In the genomic region with DNA sequence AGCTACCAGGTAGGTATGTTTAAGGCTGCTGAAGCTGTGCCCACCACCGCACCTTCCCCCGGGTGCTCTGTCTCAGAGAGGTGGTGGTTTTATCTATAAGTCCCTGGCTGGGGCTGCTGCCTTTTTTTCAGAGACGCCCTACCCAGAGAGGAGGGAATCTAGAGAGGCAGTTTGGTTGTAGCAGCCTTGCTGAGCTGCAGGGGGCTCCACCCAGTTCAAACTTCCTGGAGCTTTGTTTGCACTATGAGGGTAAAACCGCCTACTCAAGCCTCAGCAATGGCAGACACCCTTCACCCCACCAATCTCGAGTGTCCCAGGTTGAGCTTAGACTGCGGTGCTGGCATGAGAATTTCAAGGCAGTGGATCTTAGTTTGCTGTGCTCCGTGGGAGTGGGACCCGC, we compare ENCODE assay signal across 25 cellular contexts. TPM values are rescaled to one million over a fixed set of nuclear protein-coding genes. Genes with fewer than 3 reads are reported as not detected.
A peak's percentile ranks its signal among the peaks of the same experiment; 100 is the strongest.
DNase-seq lines count a peak whose midpoint lies in the region; ATAC-seq and TF ChIP-seq lines count a peak whose summit lies in the region.
"Had no signal": no experiment of that assay in that cellular context is flagged by ENCODE, and none has a peak within 500 bp of the region (broad histone marks: within the 10 kb centered on the region; RNA-seq: fewer than 3 reads in every experiment).

No MANE protein-coding gene starts in this region.

- H2BK120ac ChIP-seq in H9 (ENCODE audit: low read depth, low read length, poor library complexity, severe bottlenecking) = no peak overlapping the region
- H2BK120ac ChIP-seq in neuronal stem cell (ENCODE audit: low read depth, low read length) = no peak overlapping the region

- H3K4me2 ChIP-seq in H9 (ENCODE audit: insufficient read depth, insufficient read length, low read length) = no peak overlapping the region
- no peak overlapping the region for H3K4me2 ChIP-seq in neuronal stem cell (ENCODE audit: insufficient read depth, low read length, poor library complexity, severe bottlenecking)
- H3K4me2 ChIP-seq in Karpas-422 (ENCODE audit: low read depth, low read length, poor library complexity, severe bottlenecking) = no peak overlapping the region
- H3K4me2 ChIP-seq: A549; BLaER1 treated with 17β-estradiol and CSF1 and Interleukin-3, amounts not matched to agents 10 nM and 100 nM had no signal

- H3K4me3 ChIP-seq in endodermal cell (ENCODE audit: low read length) (no peak overlapping the region), neuronal stem cell (ENCODE audit: low read length in 2 of 2) (no peak overlapping the region), Karpas-422 (ENCODE audit: low read length) (no peak overlapping the region)
- H3K4me3 ChIP-seq: A549; BLaER1 treated with 17β-estradiol and CSF1 and Interleukin-3, amounts not matched to agents 10 nM and 100 nM had no signal

- H3K14ac ChIP-seq in H9 (ENCODE audit: insufficient read depth, low read length) = 0 out of 2 replicates have a peak overlapping the region, but pooled peaks have one; percentile 5
- peak overlapping the region; percentile 71 for H3K14ac ChIP-seq in neuronal stem cell (ENCODE audit: low read length)

- H3K9me2 ChIP-seq in Karpas-422 (replicated peaks; ENCODE audit: insufficient read depth, low read length) = no peaks in the 10 kb centered on the region

- H2BK5ac ChIP-seq in H9 (ENCODE audit: insufficient read length, low read length) (no peak overlapping the region), neuronal stem cell (ENCODE audit: low read length) (no peak overlapping the region)

- no peak overlapping the region for H2AK5ac ChIP-seq in H9 (ENCODE audit: insufficient read length, low read length)
- H2AK5ac ChIP-seq in neuronal stem cell (ENCODE audit: low read depth, low read length) = no peak overlapping the region

- no peak overlapping the region for H3K27ac ChIP-seq in H9 (ENCODE audit: insufficient read length, low read depth, low read length)
- no peak overlapping the region for H3K27ac ChIP-seq in endodermal cell (ENCODE audit: low read depth, low read length)
- no peak overlapping the region for H3K27ac ChIP-seq in neuronal stem cell (replicated peaks; ENCODE audit: low read length)
- no peak overlapping the region for H3K27ac ChIP-seq in Karpas-422 (ENCODE audit: low read length)
- H3K27ac ChIP-seq: A549; BLaER1 treated with 17β-estradiol and CSF1 and Interleukin-3, amounts not matched to agents 10 nM and 100 nM had no signal

- CTCF ChIA-PET in T-cell (lab: Charles Lee) = no interaction called here

- no peaks in the 10 kb centered on the region for H3K79me2 ChIP-seq in H9 (ENCODE audit: insufficient read depth, low read length)
- no peaks in the 10 kb centered on the region for H3K79me2 ChIP-seq in Karpas-422 (ENCODE audit: low read length)

- H3K36me3 Mint-ChIP-seq in H9 (ENCODE audit: insufficient read depth in 1 of 3, low read depth in 3 of 3) = peaks cover 26 to 30% (median 27%) of the 10 kb centered on the region in 3 experiments
- H3K36me3 Mint-ChIP-seq in endodermal cell (ENCODE audit: low read depth) = peaks cover 27% of the 10 kb centered on the region
- H3K36me3 Mint-ChIP-seq in T-cell = no peaks in the 10 kb centered on the region
- H3K36me3 Mint-ChIP-seq: CD14-positive monocyte; CD8-positive, alpha-beta memory T cell had no signal

- ATAC-seq in T-cell (replicated peaks in 1 of 4) = no peak
- ATAC-seq: A549 had no signal

- H2BK12ac ChIP-seq in H9 (ENCODE audit: insufficient read length, low read depth, low read length) (no peak overlapping the region), neuronal stem cell (ENCODE audit: low read length) (no peak overlapping the region)

- H2BK20ac ChIP-seq in H9 (ENCODE audit: low read depth, low read length, poor library complexity, severe bottlenecking) = no peak overlapping the region

- H3K9ac ChIP-seq in H9 (ENCODE audit: extremely low read depth, insufficient read length, low read length) = no peak overlapping the region
- no peak overlapping the region for H3K9ac ChIP-seq in endodermal cell (ENCODE audit: extremely low read depth, low read length, poor library complexity, severe bottlenecking)
- no peak overlapping the region for H3K9ac ChIP-seq in neuronal stem cell (ENCODE audit: low read depth, low read length, poor library complexity)
- H3K9ac ChIP-seq in Karpas-422 (ENCODE audit: low read length) = no peak overlapping the region
- H3K9ac ChIP-seq: BLaER1 treated with 17β-estradiol and CSF1 and Interleukin-3, amounts not matched to agents 10 nM and 100 nM had no signal

- H2BK15ac ChIP-seq in H9 (ENCODE audit: low read depth, low read length) = no peak overlapping the region
- no peak overlapping the region for H2BK15ac ChIP-seq in neuronal stem cell (ENCODE audit: low read length)

- no peaks in the 10 kb centered on the region for H3K23me2 ChIP-seq in H9 (ENCODE audit: insufficient read length, low read depth, low read length, poor library complexity, severe bottlenecking)

- H3K23ac ChIP-seq in H9 (ENCODE audit: insufficient read length, low read depth, low read length) (no peak overlapping the region), neuronal stem cell (ENCODE audit: low read depth, low read length, poor library complexity) (no peak overlapping the region)

- H3K4me1 Mint-ChIP-seq in H9 (no peaks in the 10 kb centered on the region), endodermal cell (no peaks in the 10 kb centered on the region), T-cell (no peaks in the 10 kb centered on the region)
- H3K4me1 Mint-ChIP-seq: CD14-positive monocyte; CD8-positive, alpha-beta memory T cell had no signal

- H3K4me3 Mint-ChIP-seq in H9 (no peak overlapping the region), endodermal cell (no peak overlapping the region), T-cell (no peak overlapping the region)
- H3K4me3 Mint-ChIP-seq: CD14-positive monocyte; CD4-positive, alpha-beta T cell; CD8-positive, alpha-beta memory T cell; HFFc6 had no signal

- H3K9me3 Mint-ChIP-seq in H9 (peaks cover 24 to 30% of the 10 kb centered on the region in 2 experiments), endodermal cell (peaks cover 46% of the 10 kb centered on the region), T-cell (peaks cover 10 to 15% (median 12%) of the 10 kb centered on the region in 3 donors)

- H2AFZ ChIP-seq in H9 (ENCODE audit: low read length) (no peak overlapping the region), neuronal stem cell (ENCODE audit: low read length) (no peak overlapping the region), Karpas-422 (ENCODE audit: low read length) (no peak overlapping the region)

- H4K20me1 ChIP-seq in H9 (ENCODE audit: control insufficient read depth, insufficient read depth, insufficient read length) = no peaks in the 10 kb centered on the region
- no peaks in the 10 kb centered on the region for H4K20me1 ChIP-seq in Karpas-422 (ENCODE audit: insufficient read depth, low read depth, low read length)
- H4K20me1 ChIP-seq: BLaER1 treated with 17β-estradiol and CSF1 and Interleukin-3, amounts not matched to agents 10 nM and 100 nM had no signal

- H3K4me1 ChIP-seq in H9 (ENCODE audit: insufficient read depth, low read length) (no peaks in the 10 kb centered on the region), endodermal cell (ENCODE audit: control insufficient read depth, insufficient read depth, low read length) (no peaks in the 10 kb centered on the region), neuronal stem cell (ENCODE audit: control insufficient read depth in 2 of 2, insufficient read depth in 1 of 2, low read depth in 1 of 2, low read length in 2 of 2) (no peaks in the 10 kb centered on the region), Karpas-422 (ENCODE audit: low read length) (no peaks in the 10 kb centered on the region)
- H3K4me1 ChIP-seq: BE2C; BLaER1 treated with 17β-estradiol and CSF1 and Interleukin-3, amounts not matched to agents 10 nM and 100 nM had no signal

- H4K8ac ChIP-seq in H9 (replicated peaks; ENCODE audit: insufficient read length, low read depth, low read length) = no peak overlapping the region
- no peak overlapping the region for H4K8ac ChIP-seq in neuronal stem cell (ENCODE audit: low read depth, low read length)

- H3K9me3 ChIP-seq in H9 (ENCODE audit: control insufficient read depth, low read depth, low read length) = no peaks in the 10 kb centered on the region
- H3K9me3 ChIP-seq in endodermal cell (ENCODE audit: control insufficient read depth, low read length) = peaks cover 33% of the 10 kb centered on the region
- peaks cover 0 to 1% of the 10 kb centered on the region in 2 donors for H3K9me3 ChIP-seq in neuronal stem cell (replicated peaks in 1 of 2; ENCODE audit: control insufficient read depth in 2 of 2, insufficient read depth in 1 of 2, low read depth in 1 of 2, low read length in 2 of 2)
- no peaks in the 10 kb centered on the region for H3K9me3 ChIP-seq in Karpas-422 (ENCODE audit: low read length)
- H3K9me3 ChIP-seq: BE2C had no signal

- WGBS in H9 (ENCODE audit: extremely low coverage, insufficient read length, low lambda C conversion rate) = no CpG with 5 or more reads among the region's 8 CpGs
- 91 to 100% methylated on average over 3 to 8 of the region's 8 CpGs for WGBS in endodermal cell (ENCODE audit: insufficient coverage in 1 of 2, insufficient read length in 1 of 2), 2 experiments
- WGBS in neuronal stem cell (ENCODE audit: extremely low coverage in 2 of 2, insufficient read length in 2 of 2, insufficient replicate concordance in 1 of 2), 2 donors = no CpG with 5 or more reads among the region's 8 CpGs

- TF ChIP-seq CTCF in H9 (conservative IDR thresholded peaks at IDR 0.05) = peak; percentile 54
- peak; percentile 49 for TF ChIP-seq CTCF in endodermal cell (conservative IDR thresholded peaks at IDR 0.05)

- no peak overlapping the region for H3T11ph ChIP-seq in H9 (ENCODE audit: low read length)

- H3K36me3 ChIP-seq in endodermal cell (ENCODE audit: control insufficient read depth, insufficient read depth, low read length) (no peaks in the 10 kb centered on the region), neuronal stem cell (replicated peaks in 1 of 2; ENCODE audit: control insufficient read depth in 2 of 2, insufficient read depth in 2 of 2, low read length in 2 of 2) (no peaks in the 10 kb centered on the region), Karpas-422 (ENCODE audit: insufficient read depth, low read length) (no peaks in the 10 kb centered on the region)
- H3K36me3 ChIP-seq: BE2C had no signal

- H3K4ac ChIP-seq in H9 (ENCODE audit: low read depth, low read length) (no peak overlapping the region), neuronal stem cell (ENCODE audit: low read length) (no peak overlapping the region)

- H4K91ac ChIP-seq in H9 (ENCODE audit: insufficient read length, low read depth, low read length) (no peak overlapping the region), neuronal stem cell (ENCODE audit: low read depth, low read length, poor library complexity) (no peak overlapping the region)

- no peak overlapping the region for H3K18ac ChIP-seq in H9 (ENCODE audit: insufficient read length, low read depth, low read length)
- H3K18ac ChIP-seq in neuronal stem cell (ENCODE audit: low read length) = no peak overlapping the region

- no peak overlapping the region for H4K5ac ChIP-seq in H9 (ENCODE audit: insufficient read length, low read depth, low read length)

- no peaks in the 10 kb centered on the region for H3K79me1 ChIP-seq in H9 (ENCODE audit: insufficient read depth, low read depth, low read length, poor library complexity, severe bottlenecking)
- H3K79me1 ChIP-seq in neuronal stem cell (ENCODE audit: low read depth, low read length) = no peaks in the 10 kb centered on the region

- H3K56ac ChIP-seq in H9 (ENCODE audit: insufficient read length, low read depth, low read length) = no peak overlapping the region

- DNase-seq in H9 (peak; percentile 61), SK-N-DZ (ENCODE audit: low spot score) (peak; percentile 5), endodermal cell (no peak), neuronal stem cell (ENCODE audit: low spot score) (no peak), T-cell (no peak), DMS79 (lab: John Stamatoyannopoulos, UW) (no peak), Karpas-422 (no peak), NCI-H526 treated with DMSO at 0.1 percent for 48 hours (lab: John Stamatoyannopoulos, UW) (no peak)
- DNase-seq: 8988T; ACHN; AML-193; BE2C; CD4-positive, alpha-beta T cell; CD8-positive, alpha-beta memory T cell; DMS 273 treated with DMSO at 0.1 percent for 48 hours; DMS79 treated with DMSO at 0.1 percent for 48 hours; GF-D8; GOT3; H7; HFFc6 had no signal

- H3K27me3 Mint-ChIP-seq in H9 (ENCODE audit: low read depth) (no peaks in the 10 kb centered on the region; the same call in 1 of the 2 replicates), endodermal cell (ENCODE audit: insufficient read depth) (no peaks in the 10 kb centered on the region), T-cell (peaks cover 4 to 9% of the 10 kb centered on the region in 2 donors)
- H3K27me3 Mint-ChIP-seq: CD8-positive, alpha-beta memory T cell had no signal

- H3K27me3 ChIP-seq in H9 (ENCODE audit: insufficient read depth, low read length) (no peaks in the 10 kb centered on the region), endodermal cell (ENCODE audit: control insufficient read depth, insufficient read depth, low read length, poor library complexity, severe bottlenecking) (no peaks in the 10 kb centered on the region), neuronal stem cell (ENCODE audit: control insufficient read depth in 3 of 3, insufficient read depth in 3 of 3, low read depth in 1 of 3, low read length in 3 of 3) (peaks cover 0 to 2% (median 0%) of the 10 kb centered on the region in 3 experiments), Karpas-422 (ENCODE audit: low read length) (no peaks in the 10 kb centered on the region)
- H3K27me3 ChIP-seq: BE2C; BLaER1 treated with 17β-estradiol and CSF1 and Interleukin-3, amounts not matched to agents 10 nM and 100 nM had no signal

- POLR2A ChIA-PET in T-cell (lab: Charles Lee) = no interaction called here

- H3K27ac Mint-ChIP-seq in H9 (no peak overlapping the region; a peak in 1 of 7 replicates), endodermal cell (no peak overlapping the region), T-cell (no peak overlapping the region)
- H3K27ac Mint-ChIP-seq: CD14-positive monocyte; CD4-positive, alpha-beta T cell; HFFc6 had no signal

RNA-seq across cellular contexts. Expression of a gene that starts 43.6 kb away (rescaled TPM):
- total RNA-seq in H9 (2021) (0.09 TPM in 1 of 2 replicates, not detected in the other), endodermal cell (not detected), T-cell (under 1 TPM in 1 of 5 donors, not detected in 4; 0.13 TPM)
- not detected in 2 replicates for polyA plus RNA-seq in SK-N-DZ (2014; cell fraction: cytosol; rRNA removed)
- not detected in 2 replicates for polyA plus RNA-seq in SK-N-DZ (2014; cell fraction: nucleus; rRNA removed)
- polyA plus RNA-seq in endodermal cell (2013, experiment 1 of 2) = not detected
- polyA plus RNA-seq in endodermal cell (2013, experiment 2 of 2) = not detected
- 0.03 TPM for polyA plus RNA-seq in neuronal stem cell (2013, experiment 1 of 2)
- 0.01 TPM for polyA plus RNA-seq in neuronal stem cell (2013, experiment 2 of 2)
- not detected in 2 replicates for total RNA-seq in Karpas-422 (2014; rRNA removed; shearing (Covaris generic); ENCODE audit: low replicate concordance)
- total RNA-seq: CD4-positive, alpha-beta T cell; Daoy; G401; H7; HFFc6 had no signal
- polyA plus RNA-seq: CD14-positive monocyte; CD8-positive, alpha-beta memory T cell had no signal

Comparison
In these comparisons a context has a peak if more than half of its experiments do, and no peak if none do; other contexts are left out.
1. DNase-seq: peak in H9 (single experiment) and SK-N-DZ (single experiment); none in endodermal cell (single experiment), neuronal stem cell (single experiment), T-cell (0 of 34), DMS79 (single experiment), Karpas-422 (single experiment) and NCI-H526 treated with DMSO at 0.1 percent for 48 hours (single experiment).